Comparison of ENCODE assay signal across 13 cellular contexts in genomic region chr1:159918041-159918917, GRCh38. TPM values are rescaled to one million over a fixed set of nuclear protein-coding genes. Genes with fewer than 3 reads are reported as not detected.
A peak's percentile ranks its signal among the peaks of the same experiment; 100 is the strongest.
DNase-seq lines count a peak whose midpoint lies in the region; ATAC-seq and TF ChIP-seq lines count a peak whose summit lies in the region.
"Had no signal": no experiment of that assay in that cellular context is flagged by ENCODE, and none has a peak within 500 bp of the region (broad histone marks: within the 10 kb centered on the region; RNA-seq: fewer than 3 reads in every experiment).

No MANE protein-coding gene starts in this region.

- ATAC-seq in PC-3 (no peak), HG02571 (IDR thresholded peaks at IDR 0.05; ENCODE audit: unreplicated experiment) (no peak), GM21360 (IDR thresholded peaks at IDR 0.05; ENCODE audit: unreplicated experiment) (no peak)
- no peak for ATAC-seq in effector memory CD8-positive, alpha-beta T cell (replicated peaks)
- ATAC-seq: left lobe of liver had no signal

- CTCF ChIA-PET in Calu3 (lab: Charles Lee), result interaction anchor here (1.1 to 3.0 kb wide), 2 partner anchors 25 to 89 kb away, joined by 4 to 8 read pairs; no protein-coding TSS in a partner anchor
- CTCF ChIA-PET in PC-3 (lab: Charles Lee), result no interaction called here

- peak overlapping the region; percentile 98 for H3K27ac ChIP-seq in PC-3 (ENCODE audit: low read length)
- H3K27ac ChIP-seq: SJSA1, uterus had no signal

- H3K9me3 ChIP-seq in PC-3 (ENCODE audit: low read length), result no peaks in the 10 kb centered on the region
- H3K9me3 ChIP-seq: SJSA1, uterus had no signal

- no peak overlapping the region for H2AFZ ChIP-seq in PC-3 (ENCODE audit: low read length)

- DNase-seq in Calu3 (no peak), PC-3 (no peak), progenitor cell of endocrine pancreas (ENCODE audit: low spot score, unreplicated experiment) (no peak), G401 (ENCODE audit: low spot score) (no peak), NK-92 (lab: John Stamatoyannopoulos, UW; ENCODE audit: unreplicated experiment) (no peak)
- no peak for DNase-seq in effector memory CD8-positive, alpha-beta T cell
- DNase-seq: activated T-cell treated with anti-CD3 and anti-CD28 coated beads for 4 hours, NCI-H1105, uterus had no signal

- H3F3A ChIP-seq in PC-3 (ENCODE audit: low read length, unreplicated experiment), result peaks cover 22% of the 10 kb centered on the region

- H3K4me1 Mint-ChIP-seq in Calu3 (ENCODE audit: low read depth, unreplicated experiment) (peaks cover 84% of the 10 kb centered on the region), progenitor cell of endocrine pancreas (ENCODE audit: low read depth) (peaks cover 63% of the 10 kb centered on the region)
- peaks cover 68 to 75% of the 10 kb centered on the region in 2 donors for H3K4me1 Mint-ChIP-seq in effector memory CD8-positive, alpha-beta T cell (ENCODE audit: low read depth in 2 of 2)

- BruUV-seq in Calu3 (replicated peaks; lab: Mats Ljungman, UMichigan) (TSS peak; percentile 0), PC-3 (replicated peaks; lab: Mats Ljungman, UMichigan) (TSS peak; percentile 9)

- H3K9me3 Mint-ChIP-seq in Calu3 (ENCODE audit: low read depth, unreplicated experiment) (no peaks in the 10 kb centered on the region), progenitor cell of endocrine pancreas (ENCODE audit: low read depth) (no peaks in the 10 kb centered on the region)
- no peaks in the 10 kb centered on the region for H3K9me3 Mint-ChIP-seq in effector memory CD8-positive, alpha-beta T cell

- peaks cover 63% of the 10 kb centered on the region for H3K79me2 ChIP-seq in PC-3 (ENCODE audit: low read length)

- H3K27ac Mint-ChIP-seq in Calu3 (ENCODE audit: unreplicated experiment) (peak overlapping the region; percentile 6), progenitor cell of endocrine pancreas (peak overlapping the region; percentile 72)
- H3K27ac Mint-ChIP-seq in effector memory CD8-positive, alpha-beta T cell, result peak overlapping the region; percentile 84 to 100

- H3K4me3 ChIP-seq in PC-3 (ENCODE audit: low read length), result no peak overlapping the region
- H3K4me3 ChIP-seq: SJSA1, uterus had no signal

- H3K27me3 Mint-ChIP-seq in Calu3 (ENCODE audit: unreplicated experiment), result no peaks in the 10 kb centered on the region
- no peaks in the 10 kb centered on the region for H3K27me3 Mint-ChIP-seq in effector memory CD8-positive, alpha-beta T cell
- no peaks in the 10 kb centered on the region for H3K27me3 Mint-ChIP-seq in progenitor cell of endocrine pancreas

- H3K4me1 ChIP-seq in PC-3 (ENCODE audit: insufficient read depth, low read length), result peaks cover 99% of the 10 kb centered on the region

- POLR2A ChIA-PET in PC-3 (lab: Charles Lee; ENCODE audit: unreplicated experiment), result interaction anchor here (0.6 kb wide), 1 partner anchor 32 kb away, joined by 9 read pairs; no protein-coding TSS in a partner anchor

- peaks cover 57% of the 10 kb centered on the region for H4K20me1 ChIP-seq in PC-3 (ENCODE audit: low read length)

- H3K4me2 ChIP-seq in PC-3 (ENCODE audit: low read length), result peak overlapping the region; percentile 36; the same call in 1 of the 2 replicates

- H3K36me3 Mint-ChIP-seq in Calu3 (ENCODE audit: insufficient read depth, unreplicated experiment), result peaks cover 80% of the 10 kb centered on the region
- peaks cover 93% of the 10 kb centered on the region for H3K36me3 Mint-ChIP-seq in effector memory CD8-positive, alpha-beta T cell (ENCODE audit: insufficient read depth)
- peaks cover 26% of the 10 kb centered on the region for H3K36me3 Mint-ChIP-seq in progenitor cell of endocrine pancreas (ENCODE audit: insufficient read depth)

- in situ Hi-C loops in G401 (cut with HindIII; ENCODE audit: low sequenced_read_pairs), result no loop called here

- intact Hi-C loops in Calu3 (cut with micrococcal nuclease; ENCODE audit: unreplicated experiment) (no loop called here), PC-3 (cut with micrococcal nuclease) (no loop called here)

- no peak overlapping the region for H3K9ac ChIP-seq in PC-3 (ENCODE audit: low read length)

- H3K9me2 ChIP-seq in PC-3 (replicated peaks; ENCODE audit: low read length), result no peaks in the 10 kb centered on the region

- TF ChIP-seq CTCF in Calu3 (IDR thresholded peaks at IDR 0.05; ENCODE audit: unreplicated experiment), result no peak
- no peak for TF ChIP-seq CTCF in PC-3 (conservative IDR thresholded peaks at IDR 0.05; ENCODE audit: low read depth, low read length)
- TF ChIP-seq CTCF in progenitor cell of endocrine pancreas (IDR thresholded peaks at IDR 0.05; ENCODE audit: unreplicated experiment), result no peak

- H3K36me3 ChIP-seq in PC-3 (ENCODE audit: low read depth, low read length), result peaks cover 65% of the 10 kb centered on the region
- H3K36me3 ChIP-seq: uterus had no signal

- no peak overlapping the region for H3K4me3 Mint-ChIP-seq in Calu3 (ENCODE audit: low read depth, unreplicated experiment)
- peak overlapping the region; percentile 3 to 40 for H3K4me3 Mint-ChIP-seq in effector memory CD8-positive, alpha-beta T cell
- H3K4me3 Mint-ChIP-seq in progenitor cell of endocrine pancreas (ENCODE audit: low read depth), result no peak overlapping the region

- no peaks in the 10 kb centered on the region for H3K27me3 ChIP-seq in PC-3 (ENCODE audit: low read length)
- H3K27me3 ChIP-seq: SJSA1, uterus had no signal

RNA-seq across cellular contexts. Expression of gene TAGLN2, which starts 7.0 kb away (rescaled TPM):
- 612 and 708 TPM in 2 replicates for total RNA-seq in Calu3 (2022)
- total RNA-seq in PC-3 (2014; rRNA removed), result 1,281 and 1,584 TPM in 2 replicates
- 153 and 159 TPM in 2 replicates for total RNA-seq in progenitor cell of endocrine pancreas
- total RNA-seq in G401 (2014; rRNA removed; shearing (Covaris generic)), result 27.1 and 49.8 TPM in 2 replicates

RNA-seq across cellular contexts. Expression of gene CFAP45, which starts 18.3 kb away (rescaled TPM):
- total RNA-seq in Calu3 (2022) (1.6 and 1.8 TPM in 2 replicates), PC-3 (2014; rRNA removed) (1.6 and 4.8 TPM in 2 replicates), progenitor cell of endocrine pancreas (0.74 and 1.0 TPM in 2 replicates)
- total RNA-seq in G401 (2014; rRNA removed; shearing (Covaris generic)), result not detected in 2 replicates
- total RNA-seq: left lobe of liver had no signal

RNA-seq across cellular contexts. Expression of gene IGSF9, which starts 27.1 kb away (rescaled TPM):
- total RNA-seq in Calu3 (2022) (7.5 and 7.6 TPM in 2 replicates), PC-3 (2014; rRNA removed) (15.6 and 19.9 TPM in 2 replicates), progenitor cell of endocrine pancreas (68.2 and 68.6 TPM in 2 replicates)
- not detected in 2 replicates for total RNA-seq in G401 (2014; rRNA removed; shearing (Covaris generic))

RNA-seq across cellular contexts. Expression of gene SLAMF9, which starts 35.8 kb away (rescaled TPM):
- not detected in 2 replicates for total RNA-seq in Calu3 (2022)
- total RNA-seq in PC-3 (2014; rRNA removed), result 5.9 and 8.7 TPM in 2 replicates
- not detected in 2 replicates for total RNA-seq in progenitor cell of endocrine pancreas
- not detected in 2 replicates for total RNA-seq in G401 (2014; rRNA removed; shearing (Covaris generic))
- total RNA-seq: SJSA1, uterus had no signal

RNA-seq across cellular contexts. Expression of gene VSIG8, which starts 55.8 kb away (rescaled TPM):
- total RNA-seq in Calu3 (2022), result not detected in 2 replicates
- 0.29 and 0.47 TPM in 2 replicates for total RNA-seq in PC-3 (2014; rRNA removed)
- total RNA-seq in progenitor cell of endocrine pancreas, result 0.20 TPM in 1 of 2 replicates, not detected in the other
- not detected in 2 replicates for total RNA-seq in G401 (2014; rRNA removed; shearing (Covaris generic))
- total RNA-seq: left lobe of liver, SJSA1 had no signal

Comparison
In these comparisons a context has a peak if more than half of its experiments do, and no peak if none do; other contexts are left out.
1. H3K27ac Mint-ChIP-seq: peak in every context shown above with its lines; median percentile 92 in effector memory CD8-positive, alpha-beta T cell; 72 in progenitor cell of endocrine pancreas; 6 in Calu3.
2. H3K4me3 Mint-ChIP-seq: peak in effector memory CD8-positive, alpha-beta T cell (2 of 2); none in Calu3 (single experiment) and progenitor cell of endocrine pancreas (single experiment).